Comparison of ENCODE assay signal across 31 cellular contexts in genomic region chr20:3998998-3999397, GRCh38.
"Had no signal": no experiment of that assay in that cellular context is flagged by ENCODE, and none has a peak within 500 bp of the region (broad histone marks: within the 10 kb centered on the region; RNA-seq: fewer than 3 reads in every experiment).

No MANE protein-coding gene starts in this region.

- H3K9ac ChIP-seq: SK-N-SH had no signal

- H3K4me3 Mint-ChIP-seq: activated CD8-positive, alpha-beta T cell treated with anti-CD3 and anti-CD28 coated beads for 36 hours; activated naive CD4-positive, alpha-beta T cell treated with anti-CD3 and anti-CD28 coated beads, Interleukin-2, amount 10 ng/mL, durations not matched to agents 7 days and 5 days; activated naive CD8-positive, alpha-beta T cell treated with anti-CD3 and anti-CD28 coated beads for 36 hours; activated T-cell treated with anti-CD3 and anti-CD28 coated beads, Interleukin-2, amount 50 U/mL, for 72 hours had no signal

- H3K4me2 ChIP-seq: SK-N-SH had no signal

- H3K4me1 ChIP-seq: breast epithelium had no signal

- H3K9me3 Mint-ChIP-seq: activated CD8-positive, alpha-beta T cell treated with anti-CD3 and anti-CD28 coated beads for 36 hours; activated naive CD4-positive, alpha-beta T cell treated with anti-CD3 and anti-CD28 coated beads, Interleukin-2, amount 10 ng/mL, durations not matched to agents 7 days and 5 days; activated naive CD8-positive, alpha-beta T cell treated with anti-CD3 and anti-CD28 coated beads for 36 hours; activated T-cell treated with anti-CD3 and anti-CD28 coated beads, Interleukin-2, amount 50 U/mL, for 72 hours; activated T-helper 2 cell treated with anti-CD3 and anti-CD28 coated beads, Interferon-gamma antibody, Interleukin-2, Interleukin-4, amounts not matched to agents 10 μg/mL and 5 μg/mL and 100 μg/mL, durations not matched to agents 14 hours and 24 hours and 36 hours had no signal

- H3K36me3 ChIP-seq: adrenal gland, breast epithelium had no signal

- H3K27ac ChIP-seq: adrenal gland, breast epithelium, VCaP had no signal

- H3K27me3 Mint-ChIP-seq: activated CD8-positive, alpha-beta T cell treated with anti-CD3 and anti-CD28 coated beads for 36 hours; activated naive CD4-positive, alpha-beta T cell treated with anti-CD3 and anti-CD28 coated beads, Interleukin-2, amount 10 ng/mL, durations not matched to agents 7 days and 5 days; activated naive CD8-positive, alpha-beta T cell treated with anti-CD3 and anti-CD28 coated beads for 36 hours had no signal

- ATAC-seq: activated CD8-positive, alpha-beta T cell treated with anti-CD3 and anti-CD28 coated beads for 36 hours; activated T-cell treated with anti-CD3 and anti-CD28 coated beads, Interleukin-2, amount 50 U/mL, for 72 hours; K562; Panc1; Right ventricle myocardium inferior had no signal

- H3K4me3 ChIP-seq: adrenal gland, breast epithelium, K562 had no signal

- H3K9me3 ChIP-seq: adrenal gland, breast epithelium, SK-N-SH had no signal

- H3K27ac Mint-ChIP-seq: activated CD8-positive, alpha-beta T cell treated with anti-CD3 and anti-CD28 coated beads for 36 hours; activated naive CD4-positive, alpha-beta T cell treated with anti-CD3 and anti-CD28 coated beads, Interleukin-2, amount 10 ng/mL, durations not matched to agents 7 days and 5 days; activated naive CD8-positive, alpha-beta T cell treated with anti-CD3 and anti-CD28 coated beads for 36 hours; activated T-cell treated with anti-CD3 and anti-CD28 coated beads, Interleukin-2, amount 50 U/mL, for 72 hours; activated T-helper 2 cell treated with anti-CD3 and anti-CD28 coated beads, Interferon-gamma antibody, Interleukin-2, Interleukin-4, amounts not matched to agents 10 μg/mL and 5 μg/mL and 100 μg/mL, durations not matched to agents 14 hours and 24 hours and 36 hours had no signal

- H3K27me3 ChIP-seq: adrenal gland, breast epithelium had no signal

- DNase-seq: activated CD4-positive, CD25-positive, alpha-beta regulatory T cell; activated CD8-positive, alpha-beta memory T cell treated with anti-CD3 and anti-CD28 coated beads, Interleukin-2, amount 50 U/mL, for 4 hours; activated CD8-positive, alpha-beta T cell treated with anti-CD3 and anti-CD28 coated beads for 36 hours; activated gamma-delta T cell treated with Interleukin-2 at 50 U/mL for 16 hours; activated naive CD4-positive, alpha-beta T cell treated with anti-CD3 and anti-CD28 coated beads, Interleukin-2, amount 10 ng/mL, durations not matched to agents 7 days and 5 days; activated naive CD8-positive, alpha-beta T cell treated with anti-CD3 and anti-CD28 coated beads for 36 hours; activated T-cell treated with anti-CD3 and anti-CD28 coated beads, Interleukin-2, amount 50 U/mL, for 72 hours; adrenal gland; aorta; caudate nucleus; Karpas-422; MM.1S; NCI-H1092; NCI-H1417 treated with DMSO at 0.1 percent for 48 hours; NCI-H1694; NCI-H2029; NCI-H2107; NCI-H345; NCI-H510A; NCI-H526 treated with DMSO at 0.1 percent for 48 hours; NCI-H82; OCI-M1; RPMI8226; SK-N-SH; T-helper 1 cell had no signal
